In genomic region chrX:26083093-26083492, GRCh38 we compare ENCODE assay signal across 31 cellular contexts. TPM values are rescaled to one million over a fixed set of nuclear protein-coding genes. Genes with fewer than 3 reads are reported as not detected.
"Had no signal": no experiment of that assay in that cellular context is flagged by ENCODE, and none has a peak within 500 bp of the region (broad histone marks: within the 10 kb centered on the region; RNA-seq: fewer than 3 reads in every experiment).

No MANE protein-coding gene starts in this region.

- FAIRE-seq: keratinocyte had no signal

- H3K9me3 ChIP-seq: colonic mucosa, esophagus squamous epithelium, gastrocnemius medialis, left lung, lower lobe of right lung, mucosa of descending colon had no signal

- ATAC-seq: effector memory CD8-positive, alpha-beta T cell; esophagus mucosa; gastrocnemius medialis; heart right ventricle; left cardiac atrium; left lung; left ventricle myocardium superior; lower lobe of right lung; mucosa of descending colon had no signal

- DNase-seq: colonic mucosa; cortex of kidney; effector CD8-positive, alpha-beta T cell; effector memory CD8-positive, alpha-beta T cell; endodermal cell; erythroblast; esophagus squamous epithelium; foreskin fibroblast; foreskin melanocyte; gastrocnemius medialis; glutamatergic neuron; head of caudate nucleus; heart right ventricle; hippocampal formation; left cardiac atrium; left lung; left ventricle myocardium superior; lower lobe of right lung; mesenchymal stem cell; mucosa of descending colon had no signal

- H3K27me3 ChIP-seq: colonic mucosa, esophagus squamous epithelium, gastrocnemius medialis, heart right ventricle, left lung had no signal

- H3K27ac ChIP-seq: colonic mucosa, epithelial cell of prostate, esophagus squamous epithelium, gastrocnemius medialis, heart right ventricle, left lung, lower lobe of right lung had no signal

- H3K4me3 ChIP-seq: colonic mucosa, esophagus squamous epithelium, gastrocnemius medialis, heart right ventricle, left lung, lower lobe of right lung, mucosa of descending colon had no signal

- H3K36me3 ChIP-seq: colonic mucosa, esophagus squamous epithelium, gastrocnemius medialis, heart right ventricle, left lung, lower lobe of right lung had no signal

- H3K4me1 ChIP-seq: colonic mucosa, esophagus squamous epithelium, gastrocnemius medialis, heart right ventricle, left lung, lower lobe of right lung had no signal

RNA-seq across cellular contexts. Expression of gene MAGEB18, which starts 55.0 kb away (rescaled TPM):
- total RNA-seq: colonic mucosa, dermis microvascular lymphatic vessel endothelial cell, endodermal cell, esophagus mucosa, esophagus squamous epithelium, gastrocnemius medialis, glomerular endothelial cell, heart right ventricle, kidney epithelial cell, left cardiac atrium, left lung, left ventricle myocardium superior, lower leg skin, lower lobe of right lung, lung microvascular endothelial cell, mesenteric fat pad, mesothelial cell of epicardium, mucosa of descending colon, myocyte had no signal
- polyA plus RNA-seq: heart right ventricle, keratinocyte had no signal
